Comparison of ENCODE assay signal across 7 cellular contexts in the genomic region with DNA sequence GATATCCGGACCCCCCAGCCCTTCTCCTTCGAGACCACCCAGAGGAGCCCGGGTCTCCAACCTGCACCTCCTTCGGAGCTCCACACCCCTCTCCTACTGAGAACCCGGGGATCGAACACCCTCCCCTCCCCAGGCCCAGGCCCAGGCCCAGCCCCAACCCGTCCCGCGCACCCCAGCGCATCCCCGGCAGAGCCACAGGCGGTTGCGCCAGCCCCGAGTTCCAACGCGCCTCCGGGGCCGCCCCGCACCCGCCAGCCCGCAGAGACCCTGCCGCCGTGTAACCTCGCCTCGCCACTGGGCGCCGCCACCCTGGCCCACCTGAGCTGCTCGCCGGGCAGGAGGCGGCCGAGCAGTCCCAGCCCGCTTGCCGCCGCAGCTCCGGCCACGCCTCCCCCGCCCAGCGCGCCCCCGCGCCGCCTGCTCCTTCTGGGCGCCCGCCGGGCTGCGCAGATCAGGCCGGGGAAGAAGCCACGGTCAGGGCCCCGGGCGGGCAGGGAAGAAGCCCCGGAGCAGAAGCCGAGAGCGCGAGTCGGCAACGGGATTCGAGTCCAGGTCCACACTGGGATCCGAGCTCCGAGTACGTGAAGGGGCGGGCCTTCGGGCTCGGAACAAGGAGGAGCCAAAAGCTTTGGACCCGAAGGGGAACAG. TPM values are rescaled to one million over a fixed set of nuclear protein-coding genes. Genes with fewer than 3 reads are reported as not detected.
DNase-seq lines count a peak whose midpoint lies in the region; ATAC-seq and TF ChIP-seq lines count a peak whose summit lies in the region.

A gene with protein sequence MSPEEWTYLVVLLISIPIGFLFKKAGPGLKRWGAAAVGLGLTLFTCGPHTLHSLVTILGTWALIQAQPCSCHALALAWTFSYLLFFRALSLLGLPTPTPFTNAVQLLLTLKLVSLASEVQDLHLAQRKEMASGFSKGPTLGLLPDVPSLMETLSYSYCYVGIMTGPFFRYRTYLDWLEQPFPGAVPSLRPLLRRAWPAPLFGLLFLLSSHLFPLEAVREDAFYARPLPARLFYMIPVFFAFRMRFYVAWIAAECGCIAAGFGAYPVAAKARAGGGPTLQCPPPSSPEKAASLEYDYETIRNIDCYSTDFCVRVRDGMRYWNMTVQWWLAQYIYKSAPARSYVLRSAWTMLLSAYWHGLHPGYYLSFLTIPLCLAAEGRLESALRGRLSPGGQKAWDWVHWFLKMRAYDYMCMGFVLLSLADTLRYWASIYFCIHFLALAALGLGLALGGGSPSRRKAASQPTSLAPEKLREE (minus strand): TSS at position 561 of the 648 bp plus-strand sequence. CDS start 1,072 bp downstream, outside the sequence.

- peak within 1 kb of the TSS; percentile 92 to 98 (median 96) for H3K4me3 Mint-ChIP-seq in brain

- H3K27ac Mint-ChIP-seq in brain: peak within 1 kb of the TSS; percentile 99 to 100 (median 99)

- no peak for TF ChIP-seq POLR2A in suprapubic skin (IDR thresholded peaks at IDR 0.05)

- peaks cover 30% of the 10 kb centered on the region for H3K4me1 ChIP-seq in suprapubic skin

- H3K36me3 ChIP-seq in suprapubic skin: peaks cover 22% of the 10 kb centered on the region

- no peaks in the 10 kb centered on the region for H3K9me3 Mint-ChIP-seq in brain

- no peaks in the 10 kb centered on the region for H3K27me3 ChIP-seq in suprapubic skin

- peaks cover 5% of the 10 kb centered on the region for H3K27me3 Mint-ChIP-seq in brain

- 1% methylated on average over 28 of the region's 64 CpGs for WGBS in suprapubic skin

- H3K4me3 ChIP-seq in suprapubic skin: peak within 1 kb of the TSS; percentile 68

- TF ChIP-seq CTCF in brain (conservative IDR thresholded peaks at IDR 0.05): no peak
- TF ChIP-seq CTCF in suprapubic skin (IDR thresholded peaks at IDR 0.05): peak in 1 of 2 donors; percentile 14

- H3K4me1 Mint-ChIP-seq in brain: peaks cover 46% of the 10 kb centered on the region

- peak within 1 kb of the TSS; percentile 98 for H3K27ac ChIP-seq in suprapubic skin

- DNase-seq in LHCN-M2 (ENCODE audit: low read depth) (no peak), left colon (no peak), suprapubic skin (ENCODE audit: low spot score in 2 of 2) (peak in 1 of 2 donors; percentile 83), germinal center (ENCODE audit: low spot score) (no peak)

- TF ChIP-seq EP300 in suprapubic skin (IDR thresholded peaks at IDR 0.05): no peak

- peaks cover 51% of the 10 kb centered on the region for H3K36me3 Mint-ChIP-seq in brain

- no peaks in the 10 kb centered on the region for H3K9me3 ChIP-seq in suprapubic skin

- intact Hi-C loops in left colon (cut with DNase I, micrococcal nuclease): no loop called here

- ATAC-seq in GM18502 (IDR thresholded peaks at IDR 0.05; ENCODE audit: poor library complexity, unreplicated experiment): peak; percentile 19
- peak; percentile 10 for ATAC-seq in GM21786 (IDR thresholded peaks at IDR 0.05; ENCODE audit: unreplicated experiment)
- peak; percentile 12 for ATAC-seq in left colon

RNA-seq across cellular contexts. Expression of the gene that starts here (rescaled TPM):
- total RNA-seq in LHCN-M2 (2014; rRNA removed) (123 and 192 TPM in 2 replicates), left colon (100 to 1,000 TPM; 144 to 152 TPM), suprapubic skin (10 to 100 TPM; 54.7 to 96.5 (median 58.7) TPM)
- 75.7 TPM for polyA plus RNA-seq in LHCN-M2 (2012)
- polyA plus RNA-seq in brain (ENCODE audit: insufficient read depth, low read depth, low replicate concordance): 94.4 TPM
